In the genomic region with DNA sequence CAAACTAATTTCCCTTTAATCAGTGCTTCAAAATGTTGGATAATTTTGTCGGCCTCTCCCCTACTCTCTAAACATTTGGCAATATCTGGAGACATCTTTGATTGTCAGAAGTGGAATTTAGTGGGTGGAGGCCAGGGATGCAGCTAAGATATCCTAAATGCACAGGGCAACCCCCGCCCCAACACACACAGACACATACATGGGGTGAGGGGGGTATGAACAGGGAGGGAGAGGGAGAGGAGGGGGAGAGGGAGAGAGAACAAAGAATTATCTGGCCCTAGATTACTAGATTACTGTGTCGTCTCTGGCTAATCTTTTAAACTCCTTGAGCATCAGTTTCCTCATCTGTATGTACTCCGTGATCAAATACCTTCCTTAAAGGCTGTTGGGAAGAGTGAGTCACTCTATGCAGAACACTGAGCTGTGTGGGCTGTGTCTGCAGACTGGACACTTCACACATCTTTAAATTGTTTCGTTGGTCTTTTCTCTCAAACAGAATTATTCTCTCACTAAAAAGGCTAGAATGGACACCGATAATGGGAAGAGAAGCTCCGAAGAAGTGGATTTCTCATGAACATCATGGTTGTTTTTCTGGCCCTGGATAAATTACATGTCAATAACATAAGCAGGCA, we compare ENCODE assay signal across 7 cellular contexts. TPM values are rescaled to one million over a fixed set of nuclear protein-coding genes. Genes with fewer than 3 reads are reported as not detected.
DNase-seq lines count a peak whose midpoint lies in the region; ATAC-seq and TF ChIP-seq lines count a peak whose summit lies in the region.

No MANE protein-coding gene starts in this region.

- DNase-seq in IMR-90 (peak; percentile 74), right cardiac atrium (no peak), GDM1 (lab: John Stamatoyannopoulos, UW) (no peak), NCI-H1105 (lab: John Stamatoyannopoulos, UW) (no peak)
- no peak for DNase-seq in activated T-helper 2 cell treated with anti-CD3 and anti-CD28 coated beads, Interferon-gamma antibody, Interleukin-2, Interleukin-4, amounts not matched to agents 10 μg/mL and 5 μg/mL and 100 μg/mL, durations not matched to agents 14 hours and 24 hours and 36 hours (ENCODE audit: low spot score)

- no peak overlapping the region for H2BK15ac ChIP-seq in IMR-90 (ENCODE audit: low read depth, low read length)

- peaks cover 58% of the 10 kb centered on the region for H3K4me1 Mint-ChIP-seq in activated T-helper 2 cell treated with anti-CD3 and anti-CD28 coated beads, Interferon-gamma antibody, Interleukin-2, Interleukin-4, amounts not matched to agents 10 μg/mL and 5 μg/mL and 100 μg/mL, durations not matched to agents 14 hours and 24 hours and 36 hours (ENCODE audit: low read depth)

- H4K91ac ChIP-seq in IMR-90 (ENCODE audit: insufficient read depth, low read depth, low read length) = no peak overlapping the region

- H3K14ac ChIP-seq in IMR-90 (replicated peaks; ENCODE audit: low read depth, low read length) = no peak overlapping the region

- peak overlapping the region; percentile 91 for H3K4me3 Mint-ChIP-seq in activated T-helper 2 cell treated with anti-CD3 and anti-CD28 coated beads, Interferon-gamma antibody, Interleukin-2, Interleukin-4, amounts not matched to agents 10 μg/mL and 5 μg/mL and 100 μg/mL, durations not matched to agents 14 hours and 24 hours and 36 hours (ENCODE audit: low read depth)

- H3K4me1 ChIP-seq in IMR-90 (ENCODE audit: control insufficient read depth, insufficient read depth, low read length) (peaks cover 12% of the 10 kb centered on the region), right cardiac atrium (ENCODE audit: control insufficient read depth, insufficient read depth, low read length) (peaks cover 19% of the 10 kb centered on the region), stomach smooth muscle (ENCODE audit: control insufficient read depth, insufficient read depth, low read length) (peaks cover 38% of the 10 kb centered on the region)

- H2AFZ ChIP-seq in IMR-90 (replicated peaks; ENCODE audit: low read length, poor library complexity) = no peak overlapping the region

- WGBS in IMR-90 (ENCODE audit: extremely low coverage in 2 of 2, insufficient read length in 1 of 2), 2 experiments = no CpG with 5 or more reads among the region's 7 CpGs
- WGBS in right cardiac atrium = 61% methylated on average over 7 of the region's 7 CpGs

- no peak overlapping the region for H2BK5ac ChIP-seq in IMR-90 (ENCODE audit: low read depth, low read length, poor library complexity, severe bottlenecking)

- H4K5ac ChIP-seq in IMR-90 (ENCODE audit: low read depth, low read length) = no peak overlapping the region

- no peak overlapping the region for H3K4me3 ChIP-seq in IMR-90 (ENCODE audit: insufficient read depth, low read depth, low read length)
- H3K4me3 ChIP-seq in right cardiac atrium (ENCODE audit: low read length) = peak overlapping the region; percentile 70
- peak overlapping the region; percentile 79 to 93 for H3K4me3 ChIP-seq in stomach smooth muscle (ENCODE audit: low read length in 2 of 2)

- H3K4ac ChIP-seq in IMR-90 (ENCODE audit: low read depth, low read length) = no peak overlapping the region

- BruUV-seq in IMR-90 (replicated peaks; lab: Mats Ljungman, UMichigan) = no TSS peak

- ATAC-seq in IMR-90 (ENCODE audit: low read depth) (0 out of 2 replicates have a peak, but pooled peaks have one; percentile 14), right cardiac atrium (no peak), HG03159 (IDR thresholded peaks at IDR 0.05; ENCODE audit: unreplicated experiment) (no peak)

- peaks cover 21 to 71% of the 10 kb centered on the region in 2 experiments for H3K79me1 ChIP-seq in IMR-90 (ENCODE audit: low read depth in 1 of 2, low read length in 2 of 2)

- no peak for TF ChIP-seq POLR2A in IMR-90 (IDR thresholded peaks at IDR 0.05; ENCODE audit: low read depth, low read length)

- peaks cover 45% of the 10 kb centered on the region for H3K36me3 Mint-ChIP-seq in activated T-helper 2 cell treated with anti-CD3 and anti-CD28 coated beads, Interferon-gamma antibody, Interleukin-2, Interleukin-4, amounts not matched to agents 10 μg/mL and 5 μg/mL and 100 μg/mL, durations not matched to agents 14 hours and 24 hours and 36 hours (ENCODE audit: low read depth)

- H2BK20ac ChIP-seq in IMR-90 (ENCODE audit: low read depth, low read length) = no peak overlapping the region

- POLR2A ChIA-PET in IMR-90 (lab: Charles Lee; ENCODE audit: unreplicated experiment) = no interaction called here

- H3K4me2 ChIP-seq in IMR-90 (ENCODE audit: low read depth, low read length) = peak overlapping the region; percentile 57

- no peak overlapping the region for H3K56ac ChIP-seq in IMR-90 (ENCODE audit: extremely low read depth, insufficient read depth, low read length)

- peak overlapping the region; percentile 74 for H3K27ac Mint-ChIP-seq in activated T-helper 2 cell treated with anti-CD3 and anti-CD28 coated beads, Interferon-gamma antibody, Interleukin-2, Interleukin-4, amounts not matched to agents 10 μg/mL and 5 μg/mL and 100 μg/mL, durations not matched to agents 14 hours and 24 hours and 36 hours

- no peak overlapping the region for H2BK120ac ChIP-seq in IMR-90 (ENCODE audit: low read depth, low read length)

- dilution Hi-C loops in IMR-90 (cut with HindIII; ENCODE audit: low sequenced_read_pairs, unreplicated experiment) = no loop called here

- no peak for TF ChIP-seq CTCF in IMR-90 (conservative IDR thresholded peaks at IDR 0.05; ENCODE audit: low read depth, low read length)

- H3K9ac ChIP-seq in IMR-90 (ENCODE audit: low read depth, low read length) = no peak overlapping the region
- peak overlapping the region in 1 of 2 donors; percentile 28 for H3K9ac ChIP-seq in stomach smooth muscle (ENCODE audit: low read length in 2 of 2)

- no peak overlapping the region for H2AK9ac ChIP-seq in IMR-90 (replicated peaks; ENCODE audit: low read depth, low read length, poor library complexity)

- H3K36me3 ChIP-seq in IMR-90 (ENCODE audit: control insufficient read depth, insufficient read depth, low read length) (no peaks in the 10 kb centered on the region), stomach smooth muscle (ENCODE audit: control insufficient read depth in 2 of 2, insufficient read depth in 2 of 2, low read length in 2 of 2) (no peaks in the 10 kb centered on the region)

- in situ Hi-C loops in IMR-90 (cut with MboI; ENCODE audit: low sequenced_read_pairs) = no loop called here

- CTCF ChIA-PET in IMR-90 (lab: Yijun Ruan, JAX) = no interaction called here

- intact Hi-C loops in IMR-90 (cut with micrococcal nuclease) = no loop called here
- intact Hi-C loops in activated T-helper 2 cell treated with anti-CD3 and anti-CD28 coated beads, Interferon-gamma antibody, Interleukin-2, Interleukin-4, amounts not matched to agents 10 μg/mL and 5 μg/mL and 100 μg/mL, durations not matched to agents 14 hours and 24 hours and 36 hours (cut with micrococcal nuclease) = loop anchor here (5.0 to 10.0 kb wide), 4 partner anchors 303 to 721 kb away; partner anchors contain the start of gene RPL31
- intact Hi-C loops in right cardiac atrium (cut with DNase I) = no loop called here

- TF ChIP-seq RAD21 in IMR-90 (IDR thresholded peaks at IDR 0.05; ENCODE audit: low read length) = no peak

- H2AK5ac ChIP-seq in IMR-90 (ENCODE audit: low read depth, low read length) = no peak overlapping the region

- H3K18ac ChIP-seq in IMR-90 (ENCODE audit: low read depth, low read length) = no peak overlapping the region

- H4K20me1 ChIP-seq in IMR-90 (ENCODE audit: insufficient read depth, low read length) = peaks cover 62% of the 10 kb centered on the region

- H3K27me3 ChIP-seq in IMR-90 (ENCODE audit: control insufficient read depth, insufficient read depth, low read length) (no peaks in the 10 kb centered on the region), right cardiac atrium (ENCODE audit: control insufficient read depth, insufficient read depth) (no peaks in the 10 kb centered on the region), stomach smooth muscle (ENCODE audit: control insufficient read depth in 1 of 2, insufficient read depth in 2 of 2, low read length in 2 of 2) (no peaks in the 10 kb centered on the region)

- no peaks in the 10 kb centered on the region for H3K27me3 Mint-ChIP-seq in activated T-helper 2 cell treated with anti-CD3 and anti-CD28 coated beads, Interferon-gamma antibody, Interleukin-2, Interleukin-4, amounts not matched to agents 10 μg/mL and 5 μg/mL and 100 μg/mL, durations not matched to agents 14 hours and 24 hours and 36 hours (ENCODE audit: low read depth)

- H3K9me3 Mint-ChIP-seq in activated T-helper 2 cell treated with anti-CD3 and anti-CD28 coated beads, Interferon-gamma antibody, Interleukin-2, Interleukin-4, amounts not matched to agents 10 μg/mL and 5 μg/mL and 100 μg/mL, durations not matched to agents 14 hours and 24 hours and 36 hours = no peaks in the 10 kb centered on the region

- H3K23ac ChIP-seq in IMR-90 (ENCODE audit: low read depth, low read length) = no peak overlapping the region

- no peak overlapping the region for H4K8ac ChIP-seq in IMR-90 (ENCODE audit: low read depth in 2 of 2, low read length in 2 of 2)

- peaks cover 15% of the 10 kb centered on the region for H3K9me1 ChIP-seq in IMR-90 (ENCODE audit: insufficient read depth, low read length)

- no peaks in the 10 kb centered on the region for H3K9me3 ChIP-seq in IMR-90 (ENCODE audit: control insufficient read depth, insufficient read depth, low read length)
- no peaks in the 10 kb centered on the region for H3K9me3 ChIP-seq in right cardiac atrium (ENCODE audit: control insufficient read depth, low read length)
- H3K9me3 ChIP-seq in stomach smooth muscle (ENCODE audit: control insufficient read depth in 2 of 2, low read length in 2 of 2) = no peaks in the 10 kb centered on the region

- H3K27ac ChIP-seq in IMR-90 (ENCODE audit: insufficient read depth, low read length) = no peak overlapping the region
- H3K27ac ChIP-seq in right cardiac atrium (ENCODE audit: low read length) = peak overlapping the region; percentile 6
- no peak overlapping the region for H3K27ac ChIP-seq in stomach smooth muscle (ENCODE audit: low read length)

RNA-seq across cellular contexts. Expression of gene RNF149, which starts 2.9 kb away (rescaled TPM):
- total RNA-seq in IMR-90 (2012; rRNA removed) (18.6 and 26.4 TPM in 2 replicates), right cardiac atrium (10 to 100 TPM; 18.0 to 40.6 (median 23.2) TPM)
- polyA plus RNA-seq in IMR-90 (2012; rRNA removed) (13.0 and 14.5 TPM in 2 replicates), right cardiac atrium (22.7 TPM)
- polyA plus RNA-seq in IMR-90 (2012; cell fraction: cytosol; rRNA removed) = 6.0 and 11.0 TPM in 2 replicates
- 24.2 and 39.6 TPM in 2 replicates for polyA plus RNA-seq in IMR-90 (2012; cell fraction: nucleus; rRNA removed; ENCODE audit: low replicate concordance)
- total RNA-seq in activated T-helper 2 cell treated with anti-CD3 and anti-CD28 coated beads, Interferon-gamma antibody, Interleukin-2, Interleukin-4, amounts not matched to agents 10 μg/mL and 5 μg/mL and 100 μg/mL, durations not matched to agents 14 hours and 24 hours and 36 hours = 50.4 and 54.9 TPM in 2 replicates

RNA-seq across cellular contexts. Expression of gene CNOT11, which starts 52.9 kb away (rescaled TPM):
- total RNA-seq in IMR-90 (2012; rRNA removed) (33.6 and 36.4 TPM in 2 replicates), right cardiac atrium (10 to 100 TPM; 38.8 to 60.5 (median 43.5) TPM)
- polyA plus RNA-seq in IMR-90 (2012; rRNA removed) (50.3 and 55.8 TPM in 2 replicates), right cardiac atrium (26.0 TPM)
- polyA plus RNA-seq in IMR-90 (2012; cell fraction: cytosol; rRNA removed) = 15.6 and 40.7 TPM in 2 replicates
- polyA plus RNA-seq in IMR-90 (2012; cell fraction: nucleus; rRNA removed; ENCODE audit: low replicate concordance) = 19.1 and 76.4 TPM in 2 replicates
- total RNA-seq in activated T-helper 2 cell treated with anti-CD3 and anti-CD28 coated beads, Interferon-gamma antibody, Interleukin-2, Interleukin-4, amounts not matched to agents 10 μg/mL and 5 μg/mL and 100 μg/mL, durations not matched to agents 14 hours and 24 hours and 36 hours = 64.0 and 77.6 TPM in 2 replicates
